Comparison of ENCODE assay signal across 33 cellular contexts in the genomic region with DNA sequence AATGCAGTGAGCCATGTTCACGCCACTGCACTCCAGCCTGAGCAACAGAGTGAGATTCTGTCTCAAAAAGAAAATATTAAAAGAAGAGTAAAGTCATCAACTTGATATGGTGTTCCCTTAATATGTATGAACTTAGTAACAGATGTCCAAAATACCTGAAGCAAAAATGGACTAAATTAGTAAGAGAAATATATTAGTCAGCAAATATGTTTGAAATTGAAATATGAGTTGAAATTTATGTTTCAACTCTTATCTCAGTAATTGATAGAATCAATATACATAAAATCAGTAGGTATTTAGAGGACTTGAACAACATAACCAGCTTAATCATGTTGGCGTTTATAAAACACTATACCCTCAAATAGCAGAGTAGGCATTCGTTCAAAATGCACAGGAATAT.
"Had no signal": no experiment of that assay in that cellular context is flagged by ENCODE, and none has a peak within 500 bp of the region (broad histone marks: within the 10 kb centered on the region; RNA-seq: fewer than 3 reads in every experiment).

No MANE protein-coding gene starts in this region.

- ATAC-seq: activated naive CD4-positive, alpha-beta T cell treated with anti-CD3 and anti-CD28 coated beads, Interleukin-2, amount 50 U/mL, for 72 hours; activated naive CD8-positive, alpha-beta T cell treated with anti-CD3 and anti-CD28 coated beads, Interleukin-2, amount 50 U/mL, for 24 hours; activated T-cell treated with anti-CD3 and anti-CD28 coated beads, Interleukin-2, amount 50 U/mL, for 4 hours; activated T-cell treated with anti-CD3 and anti-CD28 coated beads, Interleukin-2, amount 50 U/mL, for 72 hours; activated T-helper 17 cell treated with anti-CD3 and anti-CD28 coated beads, Interleukin-2, amount 50 U/mL, for 72 hours; body of pancreas had no signal

- H3K9me3 ChIP-seq: adrenal gland, ascending aorta, body of pancreas, breast epithelium had no signal

- FAIRE-seq: astrocyte, bronchial epithelial cell, colon had no signal

- DNase-seq: activated effector memory CD4-positive, alpha-beta T cell treated with anti-CD3 and anti-CD28 coated beads, Interleukin-2, amount 50 U/mL, for 16 hours; activated effector memory CD4-positive, alpha-beta T cell treated with Interleukin-2 at 50 U/mL for 16 hours; activated gamma-delta T cell; activated gamma-delta T cell treated with Interleukin-2 at 50 U/mL for 16 hours; activated naive CD4-positive, alpha-beta T cell; activated naive CD4-positive, alpha-beta T cell treated with anti-CD3 and anti-CD28 coated beads for 36 hours; activated naive CD4-positive, alpha-beta T cell treated with anti-CD3 and anti-CD28 coated beads, Interleukin-2, amount 10 ng/mL, durations not matched to agents 7 days and 5 days; activated naive CD4-positive, alpha-beta T cell treated with anti-CD3 and anti-CD28 coated beads, Interleukin-2, amount 50 U/mL, for 16 hours; activated naive CD4-positive, alpha-beta T cell treated with Interleukin-2 at 50 U/mL for 16 hours; activated naive CD8-positive, alpha-beta T cell treated with anti-CD3 and anti-CD28 coated beads for 36 hours; activated naive CD8-positive, alpha-beta T cell treated with anti-CD3 and anti-CD28 coated beads, Interleukin-2, amount 10 ng/mL, durations not matched to agents 7 days and 5 days; activated naive CD8-positive, alpha-beta T cell treated with anti-CD3 and anti-CD28 coated beads, Interleukin-2, amount 50 U/mL, for 24 hours; activated T-cell treated with anti-CD3 and anti-CD28 coated beads, Interleukin-2, amount 50 U/mL, for 4 hours; activated T-cell treated with anti-CD3 and anti-CD28 coated beads, Interleukin-2, amount 50 U/mL, for 48 hours; activated T-cell treated with anti-CD3 and anti-CD28 coated beads, Interleukin-2, amount 50 U/mL, for 72 hours; adrenal gland; amniotic stem cell; amygdala; anterior cingulate cortex; aorta; body of pancreas; brain microvascular endothelial cell; caudate nucleus; central memory CD4-positive, alpha-beta T cell; cerebellar nuclear complex had no signal

- H3K4me1 ChIP-seq: adrenal gland, ascending aorta, body of pancreas, breast epithelium had no signal

- H3K27me3 ChIP-seq: adrenal gland, ascending aorta, body of pancreas, brain microvascular endothelial cell, breast epithelium, cardiac muscle cell had no signal

- H3K27ac ChIP-seq: adrenal gland, ascending aorta, body of pancreas, brain microvascular endothelial cell, breast epithelium, cardiac muscle cell had no signal

- H3K36me3 ChIP-seq: adrenal gland, ascending aorta, brain microvascular endothelial cell, breast epithelium, cardiac muscle cell had no signal

- H3K4me3 ChIP-seq: adrenal gland, ascending aorta, body of pancreas, breast epithelium, cardiac muscle cell had no signal
